Comparison of ENCODE assay signal across 19 cellular contexts in genomic region chr3:49255686-49256085, GRCh38. TPM values are rescaled to one million over a fixed set of nuclear protein-coding genes. Genes with fewer than 3 reads are reported as not detected.
DNase-seq lines count a peak whose midpoint lies in the region; ATAC-seq and TF ChIP-seq lines count a peak whose summit lies in the region.
"Had no signal": no experiment of that assay in that cellular context is flagged by ENCODE, and none has a peak within 500 bp of the region (broad histone marks: within the 10 kb centered on the region; RNA-seq: fewer than 3 reads in every experiment).

No MANE protein-coding gene starts in this region.

- RAD21 ChIA-PET in HCT116 (lab: Charles Lee; ENCODE audit: low non-redundant PET in 1 of 2, low total read pairs in 2 of 2, uncharacterized antibody in 2 of 2, unreplicated experiment in 2 of 2): no interaction called here

- H3K27ac Mint-ChIP-seq in mesothelial cell of epicardium: peak overlapping the region; percentile 27

- TF ChIP-seq RAD21 in HCT116 (IDR thresholded peaks at IDR 0.05; ENCODE audit: low read depth): no peak

- CTCF ChIA-PET in HCT116 (lab: Charles Lee): no interaction called here

- BruUV-seq in HCT116 (replicated peaks; lab: Mats Ljungman, UMichigan): no TSS peak

- H3K4me3 ChIP-seq in HCT116 (replicated peaks in 1 of 2; ENCODE audit: low read depth in 1 of 2, low read length in 2 of 2) (no peak overlapping the region), subcutaneous abdominal adipose tissue (ENCODE audit: low read depth in 1 of 5, low read length in 5 of 5) (no peak overlapping the region)
- H3K4me3 ChIP-seq: SK-N-MC had no signal

- peaks cover 11% of the 10 kb centered on the region for H3K4me1 Mint-ChIP-seq in mesothelial cell of epicardium

- ATAC-seq in HCT116 (no peak; the same call in 1 of the 2 replicates), esophagus mucosa (no peak)

- no peaks in the 10 kb centered on the region for H4K20me1 ChIP-seq in HCT116 (ENCODE audit: insufficient read depth)

- no peaks in the 10 kb centered on the region for H3K9me2 ChIP-seq in HCT116 (ENCODE audit: insufficient read depth)

- H3K9me3 ChIP-seq in HCT116 (ENCODE audit: control insufficient read depth in 1 of 2, insufficient read depth in 1 of 2, low read depth in 1 of 2, low read length in 2 of 2) (no peaks in the 10 kb centered on the region), subcutaneous abdominal adipose tissue (ENCODE audit: control insufficient read depth in 5 of 5, low read length in 5 of 5) (no peaks in the 10 kb centered on the region)

- H3K4me1 ChIP-seq in HCT116 (ENCODE audit: control insufficient read depth in 1 of 2, insufficient read depth in 2 of 2, low read length in 2 of 2) (peaks cover 31 to 39% of the 10 kb centered on the region in 2 experiments), subcutaneous abdominal adipose tissue (ENCODE audit: control insufficient read depth in 5 of 5, insufficient read depth in 5 of 5, low read length in 5 of 5) (peaks cover 5 to 22% (median 19%) of the 10 kb centered on the region in 5 donors)

- H3K27ac ChIP-seq in HCT116 (ENCODE audit: low read depth, low read length) (peak overlapping the region; percentile 6; the same call in 1 of the 2 replicates), subcutaneous abdominal adipose tissue (ENCODE audit: low read depth, low read length) (peak overlapping the region; percentile 67)
- H3K27ac ChIP-seq: C4-2B, HL-60, SK-N-MC had no signal

- H3K9ac ChIP-seq in HCT116 (ENCODE audit: low read length) (no peak overlapping the region), subcutaneous abdominal adipose tissue (ENCODE audit: low read length in 5 of 5) (no peak overlapping the region)

- H3K27me3 ChIP-seq in HCT116 (ENCODE audit: insufficient read depth, low read length) (no peaks in the 10 kb centered on the region), subcutaneous abdominal adipose tissue (ENCODE audit: control insufficient read depth in 5 of 5, insufficient read depth in 4 of 5, low read length in 5 of 5) (no peaks in the 10 kb centered on the region)

- TF ChIP-seq CTCF in HCT116 (IDR thresholded peaks at IDR 0.05 in 2 of 3, conservative IDR thresholded peaks at IDR 0.05 in 1 of 3; ENCODE audit: borderline replicate concordance in 1 of 3, insufficient read depth in 1 of 3, low read depth in 2 of 3, low read length in 2 of 3) (no peak), mesothelial cell of epicardium (IDR thresholded peaks at IDR 0.05; ENCODE audit: unreplicated experiment) (no peak)

- H3K79me2 ChIP-seq in HCT116 (ENCODE audit: insufficient read depth, low read length): no peaks in the 10 kb centered on the region

- H2AFZ ChIP-seq in HCT116 (ENCODE audit: low read depth, low read length, poor library complexity, severe bottlenecking): no peak overlapping the region

- intact Hi-C loops in HCT116 (cut with micrococcal nuclease): no loop called here

- no peaks in the 10 kb centered on the region for H3K36me3 Mint-ChIP-seq in mesothelial cell of epicardium

- H3K36me3 ChIP-seq in HCT116 (ENCODE audit: control insufficient read depth in 1 of 2, insufficient read depth in 2 of 2, low read length in 2 of 2) (no peaks in the 10 kb centered on the region), subcutaneous abdominal adipose tissue (ENCODE audit: control insufficient read depth in 5 of 5, insufficient read depth in 5 of 5, low read length in 5 of 5) (peaks cover 0 to 10% (median 0%) of the 10 kb centered on the region in 5 donors)

- no peak overlapping the region for H3K4me3 Mint-ChIP-seq in mesothelial cell of epicardium
- H3K4me3 Mint-ChIP-seq: H9 had no signal

- DNase-seq in HCT116 (ENCODE audit: low read depth, low spot score): no peak
- peak; percentile 34 for DNase-seq in RPMI8226
- DNase-seq in mesothelial cell of epicardium (ENCODE audit: low spot score in 2 of 2, unreplicated experiment in 2 of 2): no peak
- no peak for DNase-seq in hypothalamus (lab: John Stamatoyannopoulos, UW)
- DNase-seq in GM03348 (ENCODE audit: low spot score): no peak
- no peak for DNase-seq in AG20443 (ENCODE audit: low spot score)
- DNase-seq: DMS79, H9, NCI-H1092, NCI-H1436 treated with DMSO at 0.1 percent for 48 hours, NCI-H2029, NCI-H2171 treated with DMSO at 0.1 percent for 48 hours, NCI-H446 treated with DMSO at 0.1 percent for 48 hours, SHP77 had no signal

- no peaks in the 10 kb centered on the region for H3K27me3 Mint-ChIP-seq in mesothelial cell of epicardium (ENCODE audit: low read depth)

- H3K9me3 Mint-ChIP-seq in mesothelial cell of epicardium: no peaks in the 10 kb centered on the region
- H3K9me3 Mint-ChIP-seq: H9 had no signal

- POLR2A ChIA-PET in HCT116 (lab: Charles Lee): interaction anchor here (0.6 kb wide), 1 partner anchor 39 kb away, joined by 4 read pairs; no protein-coding TSS in a partner anchor

- H3K4me2 ChIP-seq in HCT116 (ENCODE audit: low read length): peak overlapping the region; percentile 47

- TF ChIP-seq POLR2A in HCT116 (IDR thresholded peaks at IDR 0.05; ENCODE audit: borderline replicate concordance, extremely low read depth, insufficient read depth, insufficient read length): no peak

TF ChIP-seq in HCT116, 20 proteins besides CTCF, POLR2A, EP300 and RAD21:
- TF ChIP-seq ZBTB33 (IDR thresholded peaks at IDR 0.05; ENCODE audit: extremely low read depth, insufficient replicate concordance, low read length) (no peak), FOSL1 (IDR thresholded peaks at IDR 0.05; ENCODE audit: low read depth) (no peak), POLR2AphosphoS5 (IDR thresholded peaks at IDR 0.05; ENCODE audit: low read depth, low read length) (no peak)

RNA-seq across cellular contexts. Expression of gene C3orf62, which starts 21.3 kb away (rescaled TPM):
- total RNA-seq in HCT116 (2021; ENCODE audit: unreplicated experiment) (5.9 TPM), mesothelial cell of epicardium (13.2 to 14.7 TPM (median 13.4 TPM) in 3 replicates), esophagus mucosa (4.5 TPM)
- polyA plus RNA-seq in HCT116 (2012): 2.7 and 4.2 TPM in 2 replicates
